16 cellular contexts compared by ENCODE assay signal in genomic region chr9:107087256-107087655, GRCh38.
A peak's percentile ranks its signal among the peaks of the same experiment; 100 is the strongest.
DNase-seq lines count a peak whose midpoint lies in the region; ATAC-seq and TF ChIP-seq lines count a peak whose summit lies in the region.
"Had no signal": no experiment of that assay in that cellular context is flagged by ENCODE, and none has a peak within 500 bp of the region (broad histone marks: within the 10 kb centered on the region; RNA-seq: fewer than 3 reads in every experiment).

No MANE protein-coding gene starts in this region.

- WGBS in H9 (ENCODE audit: extremely low coverage, insufficient read length, low lambda C conversion rate) = no CpG with 5 or more reads among the region's 3 CpGs

- no peak overlapping the region for H4K5ac ChIP-seq in H9 (ENCODE audit: insufficient read length, low read depth, low read length)

- no peak overlapping the region for H2BK120ac ChIP-seq in H9 (ENCODE audit: low read depth, low read length, poor library complexity, severe bottlenecking)

- no peak overlapping the region for H3K14ac ChIP-seq in H9 (ENCODE audit: insufficient read depth, low read length)

- no peaks in the 10 kb centered on the region for H3K79me2 ChIP-seq in H9 (ENCODE audit: insufficient read depth, low read length)

- no peak overlapping the region for H2BK5ac ChIP-seq in H9 (ENCODE audit: insufficient read length, low read length)

- no peaks in the 10 kb centered on the region for H3K36me3 Mint-ChIP-seq in H9 (ENCODE audit: insufficient read depth in 1 of 3, low read depth in 3 of 3)
- H3K36me3 Mint-ChIP-seq in activated T-helper 1 cell treated with anti-CD3 and anti-CD28 coated beads, Interleukin-12 subunit alpha, Interleukin-12 subunit beta, Interleukin-2, Interleukin-4 antibody, amounts not matched to agents 30 ng/mL and 10 ng/mL and 1 ng/mL, durations not matched to agents 14 hours and 24 hours and 36 hours (ENCODE audit: low read depth) = no peaks in the 10 kb centered on the region

- no peaks in the 10 kb centered on the region for H3K4me1 Mint-ChIP-seq in H9
- H3K4me1 Mint-ChIP-seq in activated T-helper 1 cell treated with anti-CD3 and anti-CD28 coated beads, Interleukin-12 subunit alpha, Interleukin-12 subunit beta, Interleukin-2, Interleukin-4 antibody, amounts not matched to agents 30 ng/mL and 10 ng/mL and 1 ng/mL, durations not matched to agents 14 hours and 24 hours and 36 hours (ENCODE audit: low read depth) = no peaks in the 10 kb centered on the region

- no peak overlapping the region for H3K4me3 ChIP-seq in AG04450 (ENCODE audit: low read depth, low read length)
- no peak overlapping the region for H3K4me3 ChIP-seq in cardiac fibroblast (replicated peaks in 1 of 2; ENCODE audit: low read depth in 2 of 2, low read length in 2 of 2)
- H3K4me3 ChIP-seq in fibroblast of villous mesenchyme (ENCODE audit: low read depth, low read length) = no peak overlapping the region
- H3K4me3 ChIP-seq: PC-9, SJCRH30 had no signal

- H3K9ac ChIP-seq in H9 (ENCODE audit: extremely low read depth, insufficient read length, low read length) = no peak overlapping the region

- no peak overlapping the region for H3K4ac ChIP-seq in H9 (ENCODE audit: low read depth, low read length)

- H2BK12ac ChIP-seq in H9 (ENCODE audit: insufficient read length, low read depth, low read length) = no peak overlapping the region

- no peaks in the 10 kb centered on the region for H4K20me1 ChIP-seq in H9 (ENCODE audit: control insufficient read depth, insufficient read depth, insufficient read length)

- H3K56ac ChIP-seq in H9 (ENCODE audit: insufficient read length, low read depth, low read length) = no peak overlapping the region

- H3K79me1 ChIP-seq in H9 (ENCODE audit: insufficient read depth, low read depth, low read length, poor library complexity, severe bottlenecking) = no peaks in the 10 kb centered on the region

- no peak overlapping the region for H2BK15ac ChIP-seq in H9 (ENCODE audit: low read depth, low read length)

- no peaks in the 10 kb centered on the region for H3K4me1 ChIP-seq in H9 (ENCODE audit: insufficient read depth, low read length)
- H3K4me1 ChIP-seq: SJCRH30 had no signal

- no peaks in the 10 kb centered on the region for H3K23me2 ChIP-seq in H9 (ENCODE audit: insufficient read length, low read depth, low read length, poor library complexity, severe bottlenecking)

- H3K18ac ChIP-seq in H9 (ENCODE audit: insufficient read length, low read depth, low read length) = no peak overlapping the region

- no peak overlapping the region for H2AFZ ChIP-seq in H9 (ENCODE audit: low read length)
- H2AFZ ChIP-seq: PC-9 had no signal

- H4K91ac ChIP-seq in H9 (ENCODE audit: insufficient read length, low read depth, low read length) = no peak overlapping the region

- no peak overlapping the region for H3T11ph ChIP-seq in H9 (ENCODE audit: low read length)

- peaks cover 4% of the 10 kb centered on the region for H3K27me3 ChIP-seq in AG04450 (ENCODE audit: control insufficient read depth, insufficient read depth, low read length)
- no peaks in the 10 kb centered on the region for H3K27me3 ChIP-seq in H9 (ENCODE audit: insufficient read depth, low read length)
- H3K27me3 ChIP-seq: SJCRH30 had no signal

- POLR2A ChIA-PET in AG04450 (lab: Yijun Ruan, JAX) = no interaction called here

- H3K9me3 Mint-ChIP-seq in H9 = no peaks in the 10 kb centered on the region
- H3K9me3 Mint-ChIP-seq in activated T-helper 1 cell treated with anti-CD3 and anti-CD28 coated beads, Interleukin-12 subunit alpha, Interleukin-12 subunit beta, Interleukin-2, Interleukin-4 antibody, amounts not matched to agents 30 ng/mL and 10 ng/mL and 1 ng/mL, durations not matched to agents 14 hours and 24 hours and 36 hours = no peaks in the 10 kb centered on the region

- no peak overlapping the region for H4K8ac ChIP-seq in H9 (replicated peaks; ENCODE audit: insufficient read length, low read depth, low read length)

- no peak for DNase-seq in AG04450 (ENCODE audit: low read depth, low spot score)
- no peak for DNase-seq in H9
- DNase-seq in cardiac fibroblast (ENCODE audit: low read depth in 2 of 2) = peak; percentile 3 to 5
- no peak for DNase-seq in fibroblast of villous mesenchyme (ENCODE audit: low read depth)
- no peak for DNase-seq in anterior cingulate cortex (lab: John Stamatoyannopoulos, UW)
- DNase-seq in amniotic stem cell (lab: John Stamatoyannopoulos, UW) = no peak
- DNase-seq in activated T-helper 1 cell treated with anti-CD3 and anti-CD28 coated beads, Interleukin-12 subunit alpha, Interleukin-12 subunit beta, Interleukin-2, Interleukin-4 antibody, amounts not matched to agents 30 ng/mL and 10 ng/mL and 1 ng/mL, durations not matched to agents 14 hours and 24 hours and 36 hours (ENCODE audit: low spot score) = no peak
- DNase-seq: KBM-7, NCI-H146, NCI-H2081 treated with DMSO at 0.1 percent for 48 hours, NCI-H510A treated with DMSO at 0.1 percent for 48 hours, NCI-H82, PC-9, SJCRH30 had no signal

- TF ChIP-seq CTCF in AG04450 (IDR thresholded peaks at IDR 0.05; ENCODE audit: low read depth, low read length) (peak; percentile 25), H9 (conservative IDR thresholded peaks at IDR 0.05) (0 out of 3 replicates have a peak, but pooled peaks have one; percentile 16), cardiac fibroblast (IDR thresholded peaks at IDR 0.05; ENCODE audit: low read depth, low read length) (no peak), fibroblast of villous mesenchyme (IDR thresholded peaks at IDR 0.05; ENCODE audit: insufficient read depth, low read depth, low read length) (peak; percentile 5)

- CTCF ChIA-PET in AG04450 (lab: Charles Lee) = no interaction called here

- no peak for ATAC-seq in HG03139 (IDR thresholded peaks at IDR 0.05; ENCODE audit: unreplicated experiment)

- H3K27ac ChIP-seq in AG04450 (ENCODE audit: low read depth, low read length) (no peak overlapping the region), H9 (ENCODE audit: insufficient read length, low read depth, low read length) (no peak overlapping the region)
- H3K27ac ChIP-seq: C4-2B, PC-9, SJCRH30 had no signal

- no peaks in the 10 kb centered on the region for H3K27me3 Mint-ChIP-seq in H9 (ENCODE audit: low read depth)
- H3K27me3 Mint-ChIP-seq in activated T-helper 1 cell treated with anti-CD3 and anti-CD28 coated beads, Interleukin-12 subunit alpha, Interleukin-12 subunit beta, Interleukin-2, Interleukin-4 antibody, amounts not matched to agents 30 ng/mL and 10 ng/mL and 1 ng/mL, durations not matched to agents 14 hours and 24 hours and 36 hours (ENCODE audit: insufficient read depth) = no peaks in the 10 kb centered on the region

- no peak overlapping the region for H2BK20ac ChIP-seq in H9 (ENCODE audit: low read depth, low read length, poor library complexity, severe bottlenecking)

- H3K4me3 Mint-ChIP-seq in H9 = no peak overlapping the region
- H3K4me3 Mint-ChIP-seq in activated T-helper 1 cell treated with anti-CD3 and anti-CD28 coated beads, Interleukin-12 subunit alpha, Interleukin-12 subunit beta, Interleukin-2, Interleukin-4 antibody, amounts not matched to agents 30 ng/mL and 10 ng/mL and 1 ng/mL, durations not matched to agents 14 hours and 24 hours and 36 hours = no peak overlapping the region

- no peak overlapping the region for H3K27ac Mint-ChIP-seq in H9
- no peak overlapping the region for H3K27ac Mint-ChIP-seq in activated T-helper 1 cell treated with anti-CD3 and anti-CD28 coated beads, Interleukin-12 subunit alpha, Interleukin-12 subunit beta, Interleukin-2, Interleukin-4 antibody, amounts not matched to agents 30 ng/mL and 10 ng/mL and 1 ng/mL, durations not matched to agents 14 hours and 24 hours and 36 hours

- H2AK5ac ChIP-seq in H9 (ENCODE audit: insufficient read length, low read length) = no peak overlapping the region

- no peaks in the 10 kb centered on the region for H3K9me3 ChIP-seq in AG04450 (ENCODE audit: control insufficient read depth, insufficient read depth, low read length)
- H3K9me3 ChIP-seq in H9 (ENCODE audit: control insufficient read depth, low read depth, low read length) = no peaks in the 10 kb centered on the region
- H3K9me3 ChIP-seq: SJCRH30 had no signal

- H3K23ac ChIP-seq in H9 (ENCODE audit: insufficient read length, low read depth, low read length) = no peak overlapping the region

- no peak overlapping the region for H3K4me2 ChIP-seq in H9 (ENCODE audit: insufficient read depth, insufficient read length, low read length)
- H3K4me2 ChIP-seq: PC-9 had no signal

- intact Hi-C loops in activated T-helper 1 cell treated with anti-CD3 and anti-CD28 coated beads, Interleukin-12 subunit alpha, Interleukin-12 subunit beta, Interleukin-2, Interleukin-4 antibody, amounts not matched to agents 30 ng/mL and 10 ng/mL and 1 ng/mL, durations not matched to agents 14 hours and 24 hours and 36 hours (cut with micrococcal nuclease) = no loop called here

Comparison
In these comparisons a context has a peak if more than half of its experiments do, and no peak if none do; other contexts are left out.
1. DNase-seq: peak in cardiac fibroblast (2 of 2); none in AG04450 (single experiment), H9 (single experiment), fibroblast of villous mesenchyme (single experiment), anterior cingulate cortex (0 of 58), amniotic stem cell (single experiment) and activated T-helper 1 cell treated with anti-CD3 and anti-CD28 coated beads, Interleukin-12 subunit alpha, Interleukin-12 subunit beta, Interleukin-2, Interleukin-4 antibody, amounts not matched to agents 30 ng/mL and 10 ng/mL and 1 ng/mL, durations not matched to agents 14 hours and 24 hours and 36 hours (single experiment).